ENCODE assay signal across 8 cellular contexts in genomic region chr2:57759822-57760300, GRCh38.
A peak's percentile ranks its signal among the peaks of the same experiment; 100 is the strongest.
DNase-seq lines count a peak whose midpoint lies in the region; ATAC-seq and TF ChIP-seq lines count a peak whose summit lies in the region.

No MANE protein-coding gene starts in this region.

- TF ChIP-seq CTCF in PC-3 (conservative IDR thresholded peaks at IDR 0.05; ENCODE audit: low read depth, low read length) (peak; percentile 95), fibroblast of mammary gland (conservative IDR thresholded peaks at IDR 0.05; ENCODE audit: control insufficient read depth, insufficient read depth, low read depth, low read length) (peak; percentile 90)

- peak; percentile 37 for DNase-seq in DMS79 (lab: John Stamatoyannopoulos, UW)
- peak; percentile 93 for DNase-seq in PC-3
- DNase-seq in activated T-cell treated with anti-CD3 and anti-CD28 coated beads, Interleukin-2, amount 50 U/mL, for 72 hours: peak; percentile 76 to 83
- peak; percentile 84 for DNase-seq in fibroblast of mammary gland (ENCODE audit: low read depth)
- peak; percentile 72 for DNase-seq in natural killer cell treated with Interleukin-12 subunit alpha and Interleukin-12 subunit beta and Interleukin-15 and Interleukin-18, amount 100 ng/mL, for 72 hours (ENCODE audit: low spot score)
- DNase-seq in stimulated activated naive CD4-positive, alpha-beta T cell (lab: John Stamatoyannopoulos, UW): peak; percentile 30 to 72 (median 50)

- H3K9me3 Mint-ChIP-seq in IgD-negative memory B cell: no peaks in the 10 kb centered on the region
- no peaks in the 10 kb centered on the region for H3K9me3 Mint-ChIP-seq in activated T-cell treated with anti-CD3 and anti-CD28 coated beads, Interleukin-2, amount 50 U/mL, for 72 hours
- no peaks in the 10 kb centered on the region for H3K9me3 Mint-ChIP-seq in natural killer cell treated with Interleukin-12 subunit alpha and Interleukin-12 subunit beta and Interleukin-15 and Interleukin-18, amount 100 ng/mL, for 72 hours

- H3K27me3 Mint-ChIP-seq in IgD-negative memory B cell: no peaks in the 10 kb centered on the region
- peaks cover 24% of the 10 kb centered on the region for H3K27me3 Mint-ChIP-seq in activated T-cell treated with anti-CD3 and anti-CD28 coated beads, Interleukin-2, amount 50 U/mL, for 72 hours (ENCODE audit: low read depth)
- H3K27me3 Mint-ChIP-seq in natural killer cell treated with Interleukin-12 subunit alpha and Interleukin-12 subunit beta and Interleukin-15 and Interleukin-18, amount 100 ng/mL, for 72 hours: peaks cover 2 to 8% of the 10 kb centered on the region in 2 donors

- peak; percentile 87 for ATAC-seq in GM21717 (IDR thresholded peaks at IDR 0.05; ENCODE audit: unreplicated experiment)
- peak; percentile 96 for ATAC-seq in PC-3
- peak; percentile 86 to 95 for ATAC-seq in activated T-cell treated with anti-CD3 and anti-CD28 coated beads, Interleukin-2, amount 50 U/mL, for 72 hours (replicated peaks in 1 of 2)
- ATAC-seq in natural killer cell treated with Interleukin-12 subunit alpha and Interleukin-12 subunit beta and Interleukin-15 and Interleukin-18, amount 100 ng/mL, for 72 hours: peak; percentile 86 to 89

- H3K27me3 ChIP-seq in PC-3 (ENCODE audit: low read length): no peaks in the 10 kb centered on the region

- H3K4me1 Mint-ChIP-seq in IgD-negative memory B cell: peaks cover 24 to 29% (median 26%) of the 10 kb centered on the region in 3 donors
- peaks cover 10% of the 10 kb centered on the region for H3K4me1 Mint-ChIP-seq in activated T-cell treated with anti-CD3 and anti-CD28 coated beads, Interleukin-2, amount 50 U/mL, for 72 hours (ENCODE audit: low read depth)
- peaks cover 0 to 4% of the 10 kb centered on the region in 2 donors for H3K4me1 Mint-ChIP-seq in natural killer cell treated with Interleukin-12 subunit alpha and Interleukin-12 subunit beta and Interleukin-15 and Interleukin-18, amount 100 ng/mL, for 72 hours (ENCODE audit: low read depth in 2 of 2)

- H3K4me3 ChIP-seq in PC-3 (ENCODE audit: low read length) (peak overlapping the region; percentile 45; the same call in 1 of the 2 replicates), fibroblast of mammary gland (ENCODE audit: control insufficient read depth, low read depth, low read length) (peak overlapping the region; percentile 16)

- intact Hi-C loops in PC-3 (cut with micrococcal nuclease): loop anchor here (1.0 to 5.0 kb wide), 8 partner anchors 105 to 811 kb away; partner anchors contain the start of gene VRK2

- BruUV-seq in PC-3 (replicated peaks; lab: Mats Ljungman, UMichigan): no TSS peak

- H3K36me3 Mint-ChIP-seq in IgD-negative memory B cell: no peaks in the 10 kb centered on the region
- no peaks in the 10 kb centered on the region for H3K36me3 Mint-ChIP-seq in activated T-cell treated with anti-CD3 and anti-CD28 coated beads, Interleukin-2, amount 50 U/mL, for 72 hours (ENCODE audit: insufficient read depth in 2 of 2)
- no peaks in the 10 kb centered on the region for H3K36me3 Mint-ChIP-seq in natural killer cell treated with Interleukin-12 subunit alpha and Interleukin-12 subunit beta and Interleukin-15 and Interleukin-18, amount 100 ng/mL, for 72 hours

- H3K9ac ChIP-seq in PC-3 (ENCODE audit: low read length): peak overlapping the region; percentile 58

- H3K79me2 ChIP-seq in PC-3 (ENCODE audit: low read length): no peaks in the 10 kb centered on the region

- H3K4me3 Mint-ChIP-seq in IgD-negative memory B cell: peak overlapping the region; percentile 35 to 90 (median 80)
- H3K4me3 Mint-ChIP-seq in activated T-cell treated with anti-CD3 and anti-CD28 coated beads, Interleukin-2, amount 50 U/mL, for 72 hours: peak overlapping the region; percentile 40 to 55
- no peak overlapping the region for H3K4me3 Mint-ChIP-seq in natural killer cell treated with Interleukin-12 subunit alpha and Interleukin-12 subunit beta and Interleukin-15 and Interleukin-18, amount 100 ng/mL, for 72 hours

- H2AFZ ChIP-seq in PC-3 (ENCODE audit: low read length): peak overlapping the region; percentile 77

- H3K9me3 ChIP-seq in PC-3 (ENCODE audit: low read length): no peaks in the 10 kb centered on the region

- CTCF ChIA-PET in PC-3 (lab: Charles Lee): interaction anchor here (0.6 to 2.1 kb wide), 7 partner anchors 122 to 1267 kb away, joined by 3 to 7 read pairs (median 3); no protein-coding TSS in a partner anchor

- peaks cover 23% of the 10 kb centered on the region for H3K4me1 ChIP-seq in PC-3 (ENCODE audit: insufficient read depth, low read length)

- POLR2A ChIA-PET in PC-3 (lab: Charles Lee; ENCODE audit: unreplicated experiment): interaction anchor here (0.6 kb wide), 1 partner anchor 696 kb away, joined by 3 read pairs; no protein-coding TSS in a partner anchor

- H3K27ac Mint-ChIP-seq in IgD-negative memory B cell: peak overlapping the region in 1 of 3 donors; percentile 60
- H3K27ac Mint-ChIP-seq in activated T-cell treated with anti-CD3 and anti-CD28 coated beads, Interleukin-2, amount 50 U/mL, for 72 hours: no peak overlapping the region
- no peak overlapping the region for H3K27ac Mint-ChIP-seq in natural killer cell treated with Interleukin-12 subunit alpha and Interleukin-12 subunit beta and Interleukin-15 and Interleukin-18, amount 100 ng/mL, for 72 hours

- no peaks in the 10 kb centered on the region for H3K9me2 ChIP-seq in PC-3 (replicated peaks; ENCODE audit: low read length)

- H3K36me3 ChIP-seq in PC-3 (ENCODE audit: low read depth, low read length): no peaks in the 10 kb centered on the region

- peak overlapping the region; percentile 54 for H3K27ac ChIP-seq in PC-3 (ENCODE audit: low read length)

- no peaks in the 10 kb centered on the region for H3F3A ChIP-seq in PC-3 (ENCODE audit: low read length, unreplicated experiment)

- H4K20me1 ChIP-seq in PC-3 (ENCODE audit: low read length): no peaks in the 10 kb centered on the region

- peak overlapping the region; percentile 76 for H3K4me2 ChIP-seq in PC-3 (ENCODE audit: low read length)

Comparison
In these comparisons a context has a peak if more than half of its experiments do, and no peak if none do; other contexts are left out.
1. Peak in every context shown above with its lines: DNase-seq, ATAC-seq, H3K4me3 ChIP-seq and H3K27ac ChIP-seq.
2. DNase-seq: peak in every context shown above with its lines; median percentile 93 in PC-3; 84 in fibroblast of mammary gland; 80 in activated T-cell treated with anti-CD3 and anti-CD28 coated beads, Interleukin-2, amount 50 U/mL, for 72 hours; 72 in natural killer cell treated with Interleukin-12 subunit alpha and Interleukin-12 subunit beta and Interleukin-15 and Interleukin-18, amount 100 ng/mL, for 72 hours; 50 in stimulated activated naive CD4-positive, alpha-beta T cell; 37 in DMS79.